In genomic region chr10:92582347-92582746, GRCh38 we compare ENCODE assay signal across 1 cellular context. TPM values are rescaled to one million over a fixed set of nuclear protein-coding genes. Genes with fewer than 3 reads are reported as not detected.
"Had no signal": no experiment of that assay in that cellular context is flagged by ENCODE, and none has a peak within 500 bp of the region (broad histone marks: within the 10 kb centered on the region; RNA-seq: fewer than 3 reads in every experiment).

No MANE protein-coding gene starts in this region.

RNA-seq across cellular contexts. Expression of gene KIF11, which starts 10.6 kb away (rescaled TPM):
- total RNA-seq: ascending aorta had no signal
